ENCODE assay signal across 24 cellular contexts in genomic region chr13:98686281-98686680, GRCh38.
"Had no signal": no experiment of that assay in that cellular context is flagged by ENCODE, and none has a peak within 500 bp of the region (broad histone marks: within the 10 kb centered on the region; RNA-seq: fewer than 3 reads in every experiment).

No MANE protein-coding gene starts in this region.

- H3K27ac ChIP-seq: dorsolateral prefrontal cortex, left lung, neutrophil, pancreas, suprapubic skin, transverse colon, upper lobe of right lung, uterus had no signal

- H3K4me1 ChIP-seq: left lung, pancreas, suprapubic skin, transverse colon, upper lobe of right lung, uterus had no signal

- H3K4me3 Mint-ChIP-seq: mesothelial cell of epicardium; naive B cell; natural killer cell treated with Interleukin-12 subunit alpha and Interleukin-12 subunit beta and Interleukin-15 and Interleukin-18, amount 100 ng/mL, for 72 hours; stimulated activated naive CD8-positive, alpha-beta T cell treated with anti-CD3 and anti-CD28 coated beads, Interleukin-15, amount 100 ng/mL, for 72 hours had no signal

- H3K4me2 ChIP-seq: smooth muscle cell had no signal

- H3K27ac Mint-ChIP-seq: mesothelial cell of epicardium; natural killer cell treated with Interleukin-12 subunit alpha and Interleukin-12 subunit beta and Interleukin-15 and Interleukin-18, amount 100 ng/mL, for 72 hours; progenitor cell of endocrine pancreas; stimulated activated naive CD8-positive, alpha-beta T cell treated with anti-CD3 and anti-CD28 coated beads, Interleukin-15, amount 100 ng/mL, for 72 hours had no signal

- H3K36me3 Mint-ChIP-seq: mesothelial cell of epicardium; naive B cell; natural killer cell treated with Interleukin-12 subunit alpha and Interleukin-12 subunit beta and Interleukin-15 and Interleukin-18, amount 100 ng/mL, for 72 hours had no signal

- H3K4me1 Mint-ChIP-seq: mesothelial cell of epicardium; naive B cell; stimulated activated naive CD8-positive, alpha-beta T cell treated with anti-CD3 and anti-CD28 coated beads, Interleukin-15, amount 100 ng/mL, for 72 hours had no signal

- H3K4me3 ChIP-seq: dorsolateral prefrontal cortex, left lung, mucosa of descending colon, pancreas, smooth muscle cell, suprapubic skin, transverse colon, upper lobe of right lung, uterus had no signal

- ATAC-seq: left lung; mucosa of descending colon; natural killer cell treated with Interleukin-12 subunit alpha and Interleukin-12 subunit beta and Interleukin-15 and Interleukin-18, amount 100 ng/mL, for 72 hours; pancreas; sciatic nerve; stimulated activated naive CD8-positive, alpha-beta T cell treated with anti-CD3 and anti-CD28 coated beads, Interleukin-15, amount 100 ng/mL, for 72 hours; upper lobe of right lung had no signal

- DNase-seq: dorsolateral prefrontal cortex; effector CD4-positive, alpha-beta T cell; hypothalamus; left lung; mesenchymal stem cell; mucosa of descending colon; naive B cell; pancreas; stimulated activated CD4-positive, alpha-beta T cell treated with anti-CD3 and anti-CD28 coated beads, Interleukin-12 subunit alpha, Interleukin-12 subunit beta, amount 100 ng/mL, for 4 hours; stimulated activated CD4-positive, alpha-beta T cell treated with anti-CD3 and anti-CD28 coated beads, Interleukin-1b, Interleukin-23, amount 100 ng/mL, for 48 hours; stimulated activated CD4-positive, alpha-beta T cell treated with anti-CD3 and anti-CD28 coated beads, Interleukin-4, amount 100 ng/mL, for 1 hour; stimulated activated CD8-positive, alpha-beta memory T cell treated with anti-CD3 and anti-CD28 coated beads, Interleukin-4, amount 100 ng/mL, for 48 hours; stimulated activated naive CD4-positive, alpha-beta T cell; stimulated activated naive CD8-positive, alpha-beta T cell treated with anti-CD3 and anti-CD28 coated beads, Interleukin-15, amount 100 ng/mL, for 72 hours; transverse colon; upper lobe of right lung; uterus had no signal

- H3K9me3 ChIP-seq: left lung, mucosa of descending colon, neutrophil, pancreas, suprapubic skin, transverse colon, upper lobe of right lung, uterus had no signal

- H3K27me3 ChIP-seq: left lung, pancreas, suprapubic skin, transverse colon, upper lobe of right lung, uterus had no signal

- H3K9me3 Mint-ChIP-seq: mesothelial cell of epicardium; naive B cell; natural killer cell treated with Interleukin-12 subunit alpha and Interleukin-12 subunit beta and Interleukin-15 and Interleukin-18, amount 100 ng/mL, for 72 hours; stimulated activated naive CD8-positive, alpha-beta T cell treated with anti-CD3 and anti-CD28 coated beads, Interleukin-15, amount 100 ng/mL, for 72 hours had no signal

- H3K36me3 ChIP-seq: left lung, neutrophil, pancreas, suprapubic skin, transverse colon, upper lobe of right lung, uterus had no signal
